In the genomic region with DNA sequence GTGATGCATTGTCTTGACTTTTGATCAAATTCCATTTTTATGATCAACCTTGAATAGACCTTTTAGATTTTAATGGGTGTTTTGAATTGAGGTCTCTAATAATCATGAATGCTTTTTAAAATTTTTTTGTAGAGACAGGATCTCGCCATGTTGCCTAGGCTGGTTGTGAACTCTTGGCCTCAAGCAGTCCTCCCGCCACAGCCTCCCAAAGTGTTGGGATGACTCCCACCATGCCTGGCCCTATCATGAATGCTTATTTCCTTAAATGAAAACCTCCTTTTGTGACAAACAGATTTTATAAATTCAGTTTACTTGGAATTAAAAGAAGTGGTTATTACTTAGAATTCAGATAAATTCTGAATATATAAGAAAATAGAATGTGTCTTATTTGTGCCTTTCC, we compare ENCODE assay signal across 26 cellular contexts.
DNase-seq lines count a peak whose midpoint lies in the region; ATAC-seq, FAIRE-seq and TF ChIP-seq lines count a peak whose summit lies in the region.
"Had no signal": no experiment of that assay in that cellular context is flagged by ENCODE, and none has a peak within 500 bp of the region (broad histone marks: within the 10 kb centered on the region; RNA-seq: fewer than 3 reads in every experiment).

No MANE protein-coding gene starts in this region.

- H3K9ac ChIP-seq in HepG2 (ENCODE audit: insufficient read depth, low read depth, low read length) (no peak overlapping the region), endodermal cell (ENCODE audit: extremely low read depth, low read length, poor library complexity, severe bottlenecking) (no peak overlapping the region), mucosa of rectum (ENCODE audit: low read depth in 1 of 2, low read length in 2 of 2) (no peak overlapping the region)
- H3K9ac ChIP-seq: KMS-11 had no signal

- H3K4me2 ChIP-seq in HepG2 (ENCODE audit: low read depth, low read length), result no peak overlapping the region
- H3K4me2 ChIP-seq: KMS-11 had no signal

- no peaks in the 10 kb centered on the region for H3K27me3 Mint-ChIP-seq in endodermal cell (ENCODE audit: insufficient read depth)

- TF ChIP-seq CTCF in HepG2 (CRISPR knock-in tag; IDR thresholded peaks at IDR 0.05) (no peak), right lobe of liver (IDR thresholded peaks at IDR 0.05) (no peak), endodermal cell (conservative IDR thresholded peaks at IDR 0.05) (no peak)

- H3K27me3 ChIP-seq in HepG2 (ENCODE audit: control insufficient read depth in 1 of 2, insufficient read depth in 2 of 2, low read length in 2 of 2) (no peaks in the 10 kb centered on the region), right lobe of liver (no peaks in the 10 kb centered on the region), endodermal cell (ENCODE audit: control insufficient read depth, insufficient read depth, low read length, poor library complexity, severe bottlenecking) (no peaks in the 10 kb centered on the region), mucosa of rectum (ENCODE audit: control insufficient read depth in 2 of 2, insufficient read depth in 2 of 2, low read length in 2 of 2) (no peaks in the 10 kb centered on the region)

- no peaks in the 10 kb centered on the region for H3K9me3 ChIP-seq in HepG2 (ENCODE audit: low read length)
- no peaks in the 10 kb centered on the region for H3K9me3 ChIP-seq in right lobe of liver
- no peaks in the 10 kb centered on the region for H3K9me3 ChIP-seq in endodermal cell (ENCODE audit: control insufficient read depth, low read length)
- no peaks in the 10 kb centered on the region for H3K9me3 ChIP-seq in mucosa of rectum (ENCODE audit: control insufficient read depth in 2 of 2, low read length in 2 of 2)
- H3K9me3 ChIP-seq: Caco-2 had no signal

- CTCF ChIA-PET in HepG2 (lab: Yijun Ruan, JAX; ENCODE audit: low intra/inter-chr PET ratio, low total read pairs), result no interaction called here

- peaks cover 25% of the 10 kb centered on the region for H3K4me1 ChIP-seq in HepG2 (ENCODE audit: insufficient read depth, low read length)
- peaks cover 0 to 23% (median 0%) of the 10 kb centered on the region in 4 donors for H3K4me1 ChIP-seq in right lobe of liver
- H3K4me1 ChIP-seq in endodermal cell (ENCODE audit: control insufficient read depth, insufficient read depth, low read length), result peaks cover 3% of the 10 kb centered on the region
- H3K4me1 ChIP-seq in mucosa of rectum (ENCODE audit: control insufficient read depth in 2 of 2, insufficient read depth in 2 of 2, low read length in 2 of 2), result peaks cover 19 to 40% of the 10 kb centered on the region in 2 donors

- peaks cover 23% of the 10 kb centered on the region for H3K79me2 ChIP-seq in HepG2 (ENCODE audit: insufficient read depth, low read length)

- TF ChIP-seq EP300 in HepG2 (IDR thresholded peaks at IDR 0.05; ENCODE audit: low read depth in 2 of 2, low read length in 2 of 2) (no peak), HepG2 (CRISPR knock-in tag; IDR thresholded peaks at IDR 0.05; ENCODE audit: borderline replicate concordance) (no peak)

- no peak for DNase-seq in HepG2 (ENCODE audit: low spot score)
- DNase-seq in right lobe of liver, result no peak
- DNase-seq in endodermal cell, result no peak
- DNase-seq in GOT3 (lab: John Stamatoyannopoulos, UW), result no peak
- DNase-seq in NCI-H1417 treated with DMSO at 0.1 percent for 48 hours (lab: John Stamatoyannopoulos, UW), result no peak
- DNase-seq: Caco-2; CD8-positive, alpha-beta T cell; GDM1; HCEC 1CT; IMR-90; NCI-H1048; NCI-H187; NCI-H2081 treated with DMSO at 0.1 percent for 48 hours; NCI-H2171; NCI-H345; NCI-H510A treated with DMSO at 0.1 percent for 48 hours; SIG-M5 had no signal

- intact Hi-C loops in HepG2 (cut with micrococcal nuclease; ENCODE audit: unreplicated experiment), result no loop called here
- intact Hi-C loops in right lobe of liver (cut with DNase I), result no loop called here

- no peaks in the 10 kb centered on the region for H4K20me1 ChIP-seq in HepG2 (ENCODE audit: insufficient read depth, low read length)

- TF ChIP-seq RAD21 in HepG2 (CRISPR knock-in tag; IDR thresholded peaks at IDR 0.05), result no peak

- no peak overlapping the region for H3K4me3 Mint-ChIP-seq in endodermal cell
- H3K4me3 Mint-ChIP-seq: CD8-positive, alpha-beta T cell had no signal

- ATAC-seq in HepG2 (no peak), right lobe of liver (no peak), GM19467 (IDR thresholded peaks at IDR 0.05; ENCODE audit: unreplicated experiment) (no peak)
- ATAC-seq: CD8-positive, alpha-beta T cell; GM12878; Panc1 had no signal

- TF ChIP-seq POLR2A in HepG2 (IDR thresholded peaks at IDR 0.05; ENCODE audit: insufficient read depth in 1 of 2, low read depth in 2 of 2, low read length in 2 of 2) (no peak), right lobe of liver (IDR thresholded peaks at IDR 0.05) (no peak)

- H3K4me3 ChIP-seq in HepG2 (replicated peaks in 1 of 3; ENCODE audit: insufficient read depth in 1 of 3, low read depth in 2 of 3, low read length in 3 of 3), result no peak overlapping the region
- no peak overlapping the region for H3K4me3 ChIP-seq in right lobe of liver
- no peak overlapping the region for H3K4me3 ChIP-seq in endodermal cell (ENCODE audit: low read length)
- no peak overlapping the region for H3K4me3 ChIP-seq in mucosa of rectum (ENCODE audit: low read length in 2 of 2)
- H3K4me3 ChIP-seq: GM12878, SK-N-MC had no signal

- peaks cover 10% of the 10 kb centered on the region for H3K4me1 Mint-ChIP-seq in endodermal cell

- no TSS peak for BruUV-seq in HepG2 (replicated peaks; lab: Mats Ljungman, UMichigan)

- H3K36me3 Mint-ChIP-seq in endodermal cell (ENCODE audit: low read depth), result peaks cover 32% of the 10 kb centered on the region
- H3K36me3 Mint-ChIP-seq: CD8-positive, alpha-beta T cell had no signal

- no peak overlapping the region for H2AFZ ChIP-seq in HepG2 (ENCODE audit: low read length)

- H3K9me3 Mint-ChIP-seq in endodermal cell, result no peaks in the 10 kb centered on the region
- H3K9me3 Mint-ChIP-seq: CD8-positive, alpha-beta T cell had no signal

- FAIRE-seq in HepG2 (lab: Jason Lieb, UNC), result no peak
- FAIRE-seq: GM12878, H1 had no signal

- 94% methylated on average over 2 of the region's 2 CpGs for WGBS in HepG2 (ENCODE audit: low lambda C conversion rate)
- WGBS in right lobe of liver (ENCODE audit: insufficient coverage, low coverage, low lambda C conversion rate, missing lambda C conversion rate), result 88% methylated on average over 2 of the region's 2 CpGs
- WGBS in endodermal cell (ENCODE audit: insufficient coverage in 1 of 2, insufficient read length in 1 of 2), 2 experiments, result 90 to 100% methylated on average over 2 of the region's 2 CpGs

- POLR2A ChIA-PET in HepG2 (lab: Yijun Ruan, JAX), result interaction anchor here (1.2 kb wide), 1 partner anchor 27 kb away, joined by 3 read pairs; no protein-coding TSS in a partner anchor

- H3K27ac ChIP-seq in HepG2 (ENCODE audit: extremely low read length, insufficient read depth, low read length), result no peak overlapping the region
- H3K27ac ChIP-seq in right lobe of liver, result no peak overlapping the region
- H3K27ac ChIP-seq in endodermal cell (ENCODE audit: low read depth, low read length), result no peak overlapping the region
- H3K27ac ChIP-seq in mucosa of rectum (ENCODE audit: low read depth in 2 of 2, low read length in 2 of 2), result peak overlapping the region; percentile 61 to 78
- H3K27ac ChIP-seq: C4-2B, KMS-11, RWPE1, SK-N-MC had no signal

- peak overlapping the region; percentile 36 for H3K27ac Mint-ChIP-seq in endodermal cell
- H3K27ac Mint-ChIP-seq: CD8-positive, alpha-beta T cell had no signal

- in situ Hi-C loops in HepG2 (cut with HindIII; ENCODE audit: extremely low pct_ligation_motif_present, low pct_unique_long_range_greater_than_20kb), result no loop called here

- peaks cover 14 to 45% of the 10 kb centered on the region in 2 experiments for H3K36me3 ChIP-seq in HepG2 (replicated peaks in 1 of 2; ENCODE audit: control insufficient read depth in 1 of 2, insufficient read depth in 2 of 2, low read length in 2 of 2)
- peaks cover 0 to 5% (median 0%) of the 10 kb centered on the region in 4 donors for H3K36me3 ChIP-seq in right lobe of liver
- H3K36me3 ChIP-seq in endodermal cell (ENCODE audit: control insufficient read depth, insufficient read depth, low read length), result peaks cover 63% of the 10 kb centered on the region
- H3K36me3 ChIP-seq in mucosa of rectum (ENCODE audit: control insufficient read depth in 2 of 2, insufficient read depth in 2 of 2, low read length in 2 of 2), result no peaks in the 10 kb centered on the region

TF ChIP-seq in HepG2, 621 proteins besides CTCF, POLR2A, EP300 and RAD21:
- TF ChIP-seq, protein P1, sequence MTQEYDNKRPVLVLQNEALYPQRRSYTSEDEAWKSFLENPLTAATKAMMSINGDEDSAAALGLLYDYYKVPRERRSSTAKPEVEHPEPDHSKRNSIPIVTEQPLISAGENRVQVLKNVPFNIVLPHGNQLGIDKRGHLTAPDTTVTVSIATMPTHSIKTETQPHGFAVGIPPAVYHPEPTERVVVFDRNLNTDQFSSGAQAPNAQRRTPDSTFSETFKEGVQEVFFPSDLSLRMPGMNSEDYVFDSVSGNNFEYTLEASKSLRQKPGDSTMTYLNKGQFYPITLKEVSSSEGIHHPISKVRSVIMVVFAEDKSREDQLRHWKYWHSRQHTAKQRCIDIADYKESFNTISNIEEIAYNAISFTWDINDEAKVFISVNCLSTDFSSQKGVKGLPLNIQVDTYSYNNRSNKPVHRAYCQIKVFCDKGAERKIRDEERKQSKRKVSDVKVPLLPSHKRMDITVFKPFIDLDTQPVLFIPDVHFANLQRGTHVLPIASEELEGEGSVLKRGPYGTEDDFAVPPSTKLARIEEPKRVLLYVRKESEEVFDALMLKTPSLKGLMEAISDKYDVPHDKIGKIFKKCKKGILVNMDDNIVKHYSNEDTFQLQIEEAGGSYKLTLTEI (CRISPR knock-in tag; conservative IDR thresholded peaks at IDR 0.05), result no peak
- TF ChIP-seq ZNF263 (CRISPR knock-in tag; IDR thresholded peaks at IDR 0.05), result peak; percentile 53; the same call in 1 of the 2 replicates
TF ChIP-seq in HepG2: peak in this region for 1.

Comparison
In these comparisons a context has a peak if more than half of its experiments do, and no peak if none do; other contexts are left out.
1. H3K27ac ChIP-seq: peak in mucosa of rectum (2 of 2); none in HepG2 (single experiment), right lobe of liver (0 of 3) and endodermal cell (single experiment).